2 cellular contexts compared by ENCODE assay signal in genomic region chr16:8767176-8767575, GRCh38.
TF ChIP-seq lines count a peak whose summit lies in the region.

No MANE protein-coding gene starts in this region.

TF ChIP-seq in H1, 55 proteins besides CTCF, POLR2A, EP300 and RAD21:
- TF ChIP-seq RFX5 (IDR thresholded peaks at IDR 0.05; ENCODE audit: borderline replicate concordance, low read depth, low read length): no peak
- TF ChIP-seq USF2 (IDR thresholded peaks at IDR 0.05; ENCODE audit: low read length): no peak
- no peak for TF ChIP-seq SP4 (IDR thresholded peaks at IDR 0.05; ENCODE audit: low read length)
TF ChIP-seq in H1: peak in this region for 0.

TF ChIP-seq in HepG2, 621 proteins besides CTCF, POLR2A, EP300 and RAD21:
- TF ChIP-seq ZNF75D (CRISPR knock-in tag; IDR thresholded peaks at IDR 0.05; ENCODE audit: borderline replicate concordance) (no peak), REPIN1 (CRISPR knock-in tag; IDR thresholded peaks at IDR 0.05; ENCODE audit: borderline replicate concordance, low read depth) (no peak), ZNF512B (CRISPR knock-in tag; IDR thresholded peaks at IDR 0.05; ENCODE audit: borderline replicate concordance) (no peak), SKIL (CRISPR knock-in tag; IDR thresholded peaks at IDR 0.05; ENCODE audit: borderline replicate concordance) (no peak), AGO2 (optimal IDR thresholded peaks at IDR 0.05; ENCODE audit: low read depth, low read length) (peak; percentile 39)
TF ChIP-seq in HepG2: peak in this region for 1.
